ENCODE assay signal across 23 cellular contexts in the genomic region with DNA sequence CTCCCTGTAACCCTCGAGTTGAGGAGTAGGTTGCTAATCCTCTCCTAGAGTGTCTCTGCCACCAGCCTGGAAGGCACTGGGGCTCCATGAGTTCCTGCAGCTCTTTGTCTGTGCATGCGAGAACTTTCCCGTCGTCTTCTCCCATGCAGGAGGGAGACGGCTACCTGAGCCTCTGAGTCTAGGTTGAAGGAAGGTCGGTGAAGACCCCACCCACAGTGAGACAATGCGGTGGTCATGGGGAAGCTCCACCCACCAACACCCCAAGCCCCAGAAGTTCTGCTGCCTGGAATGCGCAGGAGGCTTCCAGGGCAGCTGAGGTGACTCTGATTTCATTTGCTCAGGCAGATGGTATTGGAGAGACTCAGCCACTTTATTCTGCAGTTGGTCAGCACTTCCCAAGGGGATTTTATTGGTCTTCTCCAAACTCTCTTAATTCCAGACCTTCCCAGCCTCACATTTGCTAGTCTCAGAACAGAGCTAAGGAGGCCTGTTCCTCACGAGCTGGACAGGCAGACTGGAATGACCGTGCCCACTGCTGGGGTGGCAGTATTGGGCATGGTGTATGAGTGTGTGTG. TPM values are rescaled to one million over a fixed set of nuclear protein-coding genes. Genes with fewer than 3 reads are reported as not detected.
DNase-seq lines count a peak whose midpoint lies in the region; ATAC-seq and TF ChIP-seq lines count a peak whose summit lies in the region.
"Had no signal": no experiment of that assay in that cellular context is flagged by ENCODE, and none has a peak within 500 bp of the region (broad histone marks: within the 10 kb centered on the region; RNA-seq: fewer than 3 reads in every experiment).

No MANE protein-coding gene starts in this region.

- CTCF ChIA-PET in naive thymus-derived CD4-positive, alpha-beta T cell (lab: Charles Lee): no interaction called here

- no peak for TF ChIP-seq CTCF in VCaP (conservative IDR thresholded peaks at IDR 0.05)
- TF ChIP-seq CTCF in coronary artery (IDR thresholded peaks at IDR 0.05): no peak
- no peak for TF ChIP-seq CTCF in stomach (IDR thresholded peaks at IDR 0.05)

- no peak for TF ChIP-seq POLR2A in stomach (IDR thresholded peaks at IDR 0.05)

- WGBS in stomach, 5 donors: 86 to 90% (median 87%) methylated on average over 10 of the region's 10 CpGs

- no peaks in the 10 kb centered on the region for H3K36me3 ChIP-seq in stomach
- no peaks in the 10 kb centered on the region for H3K36me3 ChIP-seq in naive thymus-derived CD4-positive, alpha-beta T cell (ENCODE audit: control insufficient read depth in 2 of 3, insufficient read depth in 3 of 3, low read length in 3 of 3)
- H3K36me3 ChIP-seq: HAP-1 had no signal

- H3K27ac ChIP-seq in VCaP (peak overlapping the region; percentile 36), coronary artery (no peak overlapping the region), stomach (peak overlapping the region in 1 of 5 donors; percentile 14)
- no peak overlapping the region for H3K27ac ChIP-seq in naive thymus-derived CD4-positive, alpha-beta T cell (ENCODE audit: low read depth, low read length)
- H3K27ac ChIP-seq: KMS-11, RWPE1 had no signal

- H3K4me3 ChIP-seq in coronary artery: no peak overlapping the region
- no peak overlapping the region for H3K4me3 ChIP-seq in stomach
- H3K4me3 ChIP-seq in naive thymus-derived CD4-positive, alpha-beta T cell (ENCODE audit: low read length): no peak overlapping the region
- H3K4me3 ChIP-seq: GM23338, HAP-1 had no signal

- peak overlapping the region in 1 of 9 donors; percentile 19 for H3K27ac Mint-ChIP-seq in naive thymus-derived CD4-positive, alpha-beta T cell
- H3K27ac Mint-ChIP-seq: CD4-positive, alpha-beta memory T cell; GM23338 had no signal

- peaks cover 16 to 44% (median 32%) of the 10 kb centered on the region in 7 donors for H3K4me1 Mint-ChIP-seq in naive thymus-derived CD4-positive, alpha-beta T cell

- ATAC-seq in naive thymus-derived CD4-positive, alpha-beta T cell: no peak
- ATAC-seq: GM23338 had no signal

- H3K9me3 ChIP-seq in stomach: no peaks in the 10 kb centered on the region
- H3K9me3 ChIP-seq in naive thymus-derived CD4-positive, alpha-beta T cell (ENCODE audit: control insufficient read depth in 2 of 3, low read length in 3 of 3): no peaks in the 10 kb centered on the region
- H3K9me3 ChIP-seq: HAP-1 had no signal

- H3K36me3 Mint-ChIP-seq in naive thymus-derived CD4-positive, alpha-beta T cell: no peaks in the 10 kb centered on the region
- H3K36me3 Mint-ChIP-seq: CD4-positive, alpha-beta memory T cell had no signal

- DNase-seq in coronary artery (ENCODE audit: low spot score): peak; percentile 33
- peak; percentile 59 to 61 for DNase-seq in lung microvascular endothelial cell (ENCODE audit: low read depth in 2 of 2)
- DNase-seq in stomach: peak; percentile 14
- no peak for DNase-seq in activated T-cell treated with anti-CD3 and anti-CD28 coated beads, Interleukin-2, amount 50 U/mL, for 1 hour
- no peak for DNase-seq in NCI-H1436 treated with DMSO at 0.1 percent for 48 hours (lab: John Stamatoyannopoulos, UW)
- DNase-seq in naive thymus-derived CD4-positive, alpha-beta T cell: no peak
- DNase-seq: CD4-positive, alpha-beta memory T cell; IMR-90; NCI-H1092 treated with DMSO at 0.1 percent for 48 hours; NCI-H146; NCI-H2029; NCI-H226; NCI-H524; NCI-H774; NK-92 treated with Interleukin-12 subunit alpha and Interleukin-12 subunit beta, amount 100 ng/mL, for 24 hours; SHP77 treated with DMSO at 0.1 percent for 48 hours had no signal

- no peak for TF ChIP-seq EP300 in stomach (IDR thresholded peaks at IDR 0.05)

- POLR2A ChIA-PET in naive thymus-derived CD4-positive, alpha-beta T cell (lab: Charles Lee): no interaction called here

- H3K4me1 ChIP-seq in stomach: peaks cover 0 to 15% (median 0%) of the 10 kb centered on the region in 4 donors
- peaks cover 0 to 6% of the 10 kb centered on the region in 2 donors for H3K4me1 ChIP-seq in naive thymus-derived CD4-positive, alpha-beta T cell (ENCODE audit: control insufficient read depth in 2 of 2, insufficient read depth in 2 of 2, low read length in 2 of 2)
- H3K4me1 ChIP-seq: HAP-1 had no signal

- peaks cover 0 to 11% (median 3%) of the 10 kb centered on the region in 5 donors for H3K27me3 Mint-ChIP-seq in naive thymus-derived CD4-positive, alpha-beta T cell

- intact Hi-C loops in stomach (cut with DNase I; ENCODE audit: low total_unique reads): no loop called here
- intact Hi-C loops in naive thymus-derived CD4-positive, alpha-beta T cell (cut with micrococcal nuclease): no loop called here

- H3K4me3 Mint-ChIP-seq in naive thymus-derived CD4-positive, alpha-beta T cell: no peak overlapping the region
- H3K4me3 Mint-ChIP-seq: CD4-positive, alpha-beta memory T cell; GM23338 had no signal

- H3K27me3 ChIP-seq in stomach: no peaks in the 10 kb centered on the region
- H3K27me3 ChIP-seq in naive thymus-derived CD4-positive, alpha-beta T cell (ENCODE audit: control insufficient read depth in 2 of 2, insufficient read depth in 2 of 2, low read length in 2 of 2): no peaks in the 10 kb centered on the region

- H3K9me3 Mint-ChIP-seq in naive thymus-derived CD4-positive, alpha-beta T cell: no peaks in the 10 kb centered on the region
- H3K9me3 Mint-ChIP-seq: CD4-positive, alpha-beta memory T cell; GM23338 had no signal

RNA-seq across cellular contexts. Expression of a gene that starts 36.5 kb away (rescaled TPM):
- total RNA-seq in lung microvascular endothelial cell (89.8 and 254 TPM in 2 replicates), stomach (10 to 100 TPM in 4 of 5 donors, 1 to 10 TPM in 1; 5.5 to 26.4 (median 13.2) TPM)
- polyA plus RNA-seq in stomach: 1 to 10 TPM; 4.0 to 5.0 (median 4.4) TPM
- 100 to 1,000 TPM in 1 of 5 experiments, 10 to 100 TPM in 4; 25.4 to 237 (median 29.1) TPM for total RNA-seq in naive thymus-derived CD4-positive, alpha-beta T cell
- polyA plus RNA-seq in naive thymus-derived CD4-positive, alpha-beta T cell: 1 to 10 TPM; 6.6 to 9.4 TPM

RNA-seq across cellular contexts. Expression of a gene that starts 50.7 kb away (rescaled TPM):
- total RNA-seq in lung microvascular endothelial cell: 0.20 and 0.22 TPM in 2 replicates
- total RNA-seq in stomach: 10 to 100 TPM in 1 of 5 donors, 1 to 10 TPM in 1, not detected in 3; 1.7 to 15.4 TPM
- polyA plus RNA-seq in stomach: under 1 TPM in 1 of 3 donors, not detected in 2; 0.25 TPM
- total RNA-seq in naive thymus-derived CD4-positive, alpha-beta T cell: not detected
- not detected for polyA plus RNA-seq in naive thymus-derived CD4-positive, alpha-beta T cell
- total RNA-seq: CD4-positive, alpha-beta memory T cell; Daoy; GM23338; IMR-90 had no signal
- polyA plus RNA-seq: BJ; CD4-positive, alpha-beta memory T cell; GM23338; IMR-90 had no signal

Comparison
In these comparisons a context has a peak if more than half of its experiments do, and no peak if none do; other contexts are left out.
1. DNase-seq: peak in coronary artery (single experiment), lung microvascular endothelial cell (2 of 2) and stomach (single experiment); none in activated T-cell treated with anti-CD3 and anti-CD28 coated beads, Interleukin-2, amount 50 U/mL, for 1 hour (single experiment), NCI-H1436 treated with DMSO at 0.1 percent for 48 hours (single experiment) and naive thymus-derived CD4-positive, alpha-beta T cell (0 of 9).